21 cellular contexts compared by ENCODE assay signal in genomic region chr16:80150978-80151705, GRCh38.
DNase-seq lines count a peak whose midpoint lies in the region; TF ChIP-seq lines count a peak whose summit lies in the region.
"Had no signal": no experiment of that assay in that cellular context is flagged by ENCODE, and none has a peak within 500 bp of the region (broad histone marks: within the 10 kb centered on the region; RNA-seq: fewer than 3 reads in every experiment).

No MANE protein-coding gene starts in this region.

- peaks cover 4% of the 10 kb centered on the region for H3K27me3 ChIP-seq in left ventricle myocardium inferior (ENCODE audit: low read depth)
- H3K27me3 ChIP-seq: Peyer's patch, suprapubic skin had no signal

- H3K36me3 ChIP-seq in left ventricle myocardium inferior: no peaks in the 10 kb centered on the region
- H3K36me3 ChIP-seq: Peyer's patch, suprapubic skin had no signal

- H3K9me3 ChIP-seq in left ventricle myocardium inferior (replicated peaks): no peaks in the 10 kb centered on the region
- H3K9me3 ChIP-seq: A549, Peyer's patch, suprapubic skin had no signal

- intact Hi-C loops in left ventricle myocardium inferior (cut with micrococcal nuclease): no loop called here
- intact Hi-C loops in cardiac septum (cut with DNase I): no loop called here

- peak overlapping the region; percentile 33 for H3K27ac ChIP-seq in left ventricle myocardium inferior (replicated peaks)
- H3K27ac ChIP-seq: A549, suprapubic skin had no signal

- H3K4me1 ChIP-seq in left ventricle myocardium inferior: peaks cover 6% of the 10 kb centered on the region
- H3K4me1 ChIP-seq: A549 had no signal

- TF ChIP-seq CTCF in left ventricle myocardium inferior (IDR thresholded peaks at IDR 0.05; ENCODE audit: borderline replicate concordance): no peak

- DNase-seq in left ventricle myocardium inferior (no peak), cardiac septum (ENCODE audit: low spot score) (no peak), amniotic epithelial cell (ENCODE audit: low read depth) (peak; percentile 43), hepatic stellate cell (ENCODE audit: low spot score) (peak; percentile 4), NCI-H1092 (lab: John Stamatoyannopoulos, UW) (no peak), GM19240 (ENCODE audit: insufficient read length, low spot score) (no peak), Ammon's horn (ENCODE audit: low spot score) (no peak), AG08396 (ENCODE audit: low spot score) (no peak)
- DNase-seq: activated CD4-positive, alpha-beta T cell treated with anti-CD3 and anti-CD28 coated beads for 36 hours; activated gamma-delta T cell; CD4-positive, alpha-beta T cell; naive thymus-derived CD8-positive, alpha-beta T cell; NCI-H1694 treated with DMSO at 0.1 percent for 48 hours; NCI-H2171 treated with DMSO at 0.1 percent for 48 hours; NCI-H524 treated with DMSO at 0.1 percent for 48 hours; occipital lobe; Peyer's patch; stimulated activated CD4-positive, alpha-beta T cell treated with anti-CD3 and anti-CD28 coated beads, Interleukin-2, amount 100 ng/mL, for 48 hours; T-helper 17 cell had no signal

- no peak overlapping the region for H3K4me3 ChIP-seq in left ventricle myocardium inferior
- H3K4me3 ChIP-seq: A549, Peyer's patch, suprapubic skin had no signal

Comparison
In these comparisons a context has a peak if more than half of its experiments do, and no peak if none do; other contexts are left out.
1. DNase-seq: peak in amniotic epithelial cell (single experiment) and hepatic stellate cell (single experiment); none in left ventricle myocardium inferior (single experiment), cardiac septum (single experiment), NCI-H1092 (single experiment), GM19240 (single experiment), Ammon's horn (single experiment) and AG08396 (single experiment).